In the genomic region with DNA sequence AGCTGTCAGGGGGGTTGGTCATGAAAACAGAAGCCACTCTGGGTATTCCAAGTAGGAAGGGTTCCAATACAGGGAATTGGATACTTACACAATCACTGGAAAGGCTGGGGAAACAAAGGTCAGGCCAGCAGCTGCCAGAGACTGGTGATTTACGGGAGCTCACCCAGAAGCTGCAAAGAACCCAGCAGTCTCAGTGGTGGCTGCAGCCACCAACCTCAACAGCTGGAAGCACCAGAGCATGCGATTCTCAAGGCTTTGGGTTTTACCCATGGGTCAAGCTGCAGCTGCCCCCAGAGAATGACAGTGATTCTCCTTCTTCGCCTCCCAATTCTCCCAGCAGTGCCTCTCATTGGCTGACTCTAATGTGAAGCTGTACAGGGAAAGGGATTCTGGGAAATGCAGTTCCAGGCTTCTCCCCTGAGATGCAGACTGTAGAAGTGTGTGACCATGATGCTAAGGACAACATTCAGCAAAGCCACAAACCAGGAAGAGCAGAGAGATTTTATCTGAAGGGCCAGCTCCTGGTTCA, we compare ENCODE assay signal across 9 cellular contexts.
A peak's percentile ranks its signal among the peaks of the same experiment; 100 is the strongest.
DNase-seq lines count a peak whose midpoint lies in the region; ATAC-seq, FAIRE-seq and TF ChIP-seq lines count a peak whose summit lies in the region.
"Had no signal": no experiment of that assay in that cellular context is flagged by ENCODE, and none has a peak within 500 bp of the region (broad histone marks: within the 10 kb centered on the region; RNA-seq: fewer than 3 reads in every experiment).

No MANE protein-coding gene starts in this region.

- peak; percentile 85 for ATAC-seq in GM21360 (IDR thresholded peaks at IDR 0.05; ENCODE audit: unreplicated experiment)
- peak; percentile 87 for ATAC-seq in HG03159 (IDR thresholded peaks at IDR 0.05; ENCODE audit: unreplicated experiment)

- H3K4me1 ChIP-seq in fibroblast of lung (ENCODE audit: control insufficient read depth, extremely low read depth, insufficient read depth, low read length), result no peaks in the 10 kb centered on the region

- H2AFZ ChIP-seq in fibroblast of lung (ENCODE audit: low read length), result no peak overlapping the region

- H3K27me3 ChIP-seq in fibroblast of lung (ENCODE audit: control insufficient read depth, insufficient read depth, low read length), result no peaks in the 10 kb centered on the region

- H3K27ac ChIP-seq in fibroblast of lung (ENCODE audit: insufficient read depth, low read length), result no peak overlapping the region

- H3K36me3 ChIP-seq in fibroblast of lung (ENCODE audit: control insufficient read depth, insufficient read depth, low read length), result no peaks in the 10 kb centered on the region

- H3K4me2 ChIP-seq in fibroblast of lung (ENCODE audit: extremely low read depth, insufficient read depth, low read length), result no peak overlapping the region

- TF ChIP-seq CTCF in fibroblast of lung (conservative IDR thresholded peaks at IDR 0.05 in 1 of 2, IDR thresholded peaks at IDR 0.05 in 1 of 2; ENCODE audit: low read depth in 1 of 2, low read length in 2 of 2), result no peak

- no peak overlapping the region for H3K9ac ChIP-seq in fibroblast of lung (ENCODE audit: insufficient read depth, low read length)

- no peak overlapping the region for H3K4me3 ChIP-seq in fibroblast of lung (replicated peaks in 1 of 4; ENCODE audit: control extremely low read depth in 1 of 4, insufficient read depth in 1 of 4, low read depth in 3 of 4, low read length in 4 of 4)

- H4K20me1 ChIP-seq in fibroblast of lung (ENCODE audit: control insufficient read depth, extremely low read depth, insufficient read depth, low read length), result no peaks in the 10 kb centered on the region

- no peak for FAIRE-seq in urothelium cell line (lab: Jason Lieb, UNC)

- DNase-seq in EH (ENCODE audit: low read depth) (peak; percentile 36), fibroblast of lung (ENCODE audit: low read depth in 2 of 2) (peak; percentile 1 to 78), urothelium cell line (ENCODE audit: low spot score) (no peak), SW 1271 (lab: John Stamatoyannopoulos, UW) (no peak), retina (no peak), NK-92 (lab: John Stamatoyannopoulos, UW; ENCODE audit: unreplicated experiment) (no peak)
- DNase-seq: NCI-H1417 treated with DMSO at 0.1 percent for 48 hours had no signal

- no peaks in the 10 kb centered on the region for H3K79me2 ChIP-seq in fibroblast of lung (ENCODE audit: control insufficient read depth, insufficient read depth, low read length)

- H3K9me3 ChIP-seq in fibroblast of lung (ENCODE audit: control insufficient read depth, insufficient read depth, low read depth, low read length), result no peaks in the 10 kb centered on the region

Comparison
In these comparisons a context has a peak if more than half of its experiments do, and no peak if none do; other contexts are left out.
1. DNase-seq: peak in EH (single experiment) and fibroblast of lung (2 of 2); none in urothelium cell line (single experiment), SW 1271 (0 of 2), retina (single experiment) and NK-92 (single experiment).